In the genomic region with DNA sequence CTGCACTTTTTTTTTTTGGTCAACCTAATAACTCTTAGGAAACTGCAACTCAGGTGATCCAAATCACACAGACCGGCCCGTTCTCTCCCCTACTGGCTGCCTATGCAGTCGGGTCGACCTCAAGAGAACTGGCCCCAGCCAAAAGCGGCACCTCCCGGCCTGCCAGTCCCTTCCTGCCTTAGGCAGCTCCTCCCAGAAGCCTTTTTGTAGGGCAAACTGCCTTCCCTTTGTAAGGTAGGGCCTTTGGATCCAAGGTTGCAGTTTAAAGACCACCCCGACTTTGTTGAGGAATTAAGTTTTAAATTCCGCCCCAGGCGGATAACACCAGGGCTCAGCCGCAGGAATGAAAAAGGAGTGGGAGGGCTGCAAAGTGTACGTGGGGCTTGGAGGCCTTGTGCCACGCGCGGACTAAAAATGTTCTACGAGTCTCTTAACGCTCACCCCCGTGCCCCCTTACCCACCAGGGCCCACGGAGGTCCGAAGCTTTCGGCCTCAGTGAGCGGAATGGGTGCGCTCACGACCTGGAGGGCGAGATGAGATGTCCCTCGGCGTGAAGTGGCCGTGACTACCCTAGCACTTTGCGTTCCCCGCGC, we compare ENCODE assay signal across 8 cellular contexts. TPM values are rescaled to one million over a fixed set of nuclear protein-coding genes. Genes with fewer than 3 reads are reported as not detected.
A peak's percentile ranks its signal among the peaks of the same experiment; 100 is the strongest.
DNase-seq lines count a peak whose midpoint lies in the region; ATAC-seq, FAIRE-seq and TF ChIP-seq lines count a peak whose summit lies in the region.

No MANE protein-coding gene starts in this region.

- no peak overlapping the region for H2BK120ac ChIP-seq in IMR-90 (ENCODE audit: low read depth, low read length)

- peak overlapping the region; percentile 73 for H3K14ac ChIP-seq in IMR-90 (replicated peaks; ENCODE audit: low read depth, low read length)

- peak overlapping the region; percentile 34 for H2BK5ac ChIP-seq in IMR-90 (ENCODE audit: low read depth, low read length, poor library complexity, severe bottlenecking)

- peak overlapping the region; percentile 95 for H2AK9ac ChIP-seq in IMR-90 (replicated peaks; ENCODE audit: low read depth, low read length, poor library complexity)

- TF ChIP-seq POLR2A in IMR-90 (IDR thresholded peaks at IDR 0.05; ENCODE audit: low read depth, low read length) (no peak), ovary (IDR thresholded peaks at IDR 0.05) (no peak)

- peak overlapping the region; percentile 82 for H3K27ac Mint-ChIP-seq in activated CD8-positive, alpha-beta T cell treated with anti-CD3 and anti-CD28 coated beads for 36 hours

- H3K9me3 ChIP-seq in IMR-90 (ENCODE audit: control insufficient read depth, insufficient read depth, low read length): no peaks in the 10 kb centered on the region
- H3K9me3 ChIP-seq in ovary: no peaks in the 10 kb centered on the region

- FAIRE-seq in HTR-8/SVneo (lab: Jason Lieb, UNC): no peak

- no peak for TF ChIP-seq RAD21 in IMR-90 (IDR thresholded peaks at IDR 0.05; ENCODE audit: low read length)

- no TSS peak for BruUV-seq in IMR-90 (replicated peaks; lab: Mats Ljungman, UMichigan)

- H3K27me3 Mint-ChIP-seq in activated CD8-positive, alpha-beta T cell treated with anti-CD3 and anti-CD28 coated beads for 36 hours: no peaks in the 10 kb centered on the region

- H3K27ac ChIP-seq in IMR-90 (ENCODE audit: insufficient read depth, low read length) (peak overlapping the region; percentile 63), ovary (peak overlapping the region; percentile 21 to 22)

- WGBS in IMR-90 (ENCODE audit: extremely low coverage in 2 of 2, insufficient read length in 1 of 2), 2 experiments: 0% methylated on average over 6 of the region's 30 CpGs; no CpG with 5 or more reads in 1 of the 2 experiments
- 1 to 3% (median 1%) methylated on average over 28 to 30 of the region's 30 CpGs for WGBS in ovary, 3 donors

- DNase-seq in IMR-90: no peak
- DNase-seq in activated CD8-positive, alpha-beta T cell treated with anti-CD3 and anti-CD28 coated beads for 36 hours: peak; percentile 28
- peak; percentile 23 for DNase-seq in fibroblast of villous mesenchyme (ENCODE audit: low read depth)
- peak in 1 of 5 donors; percentile 23 for DNase-seq in ovary
- no peak for DNase-seq in HTR-8/SVneo (ENCODE audit: insufficient read length, low spot score)
- DNase-seq in T-helper 9 cell: no peak

- no peaks in the 10 kb centered on the region for H3K9me3 Mint-ChIP-seq in activated CD8-positive, alpha-beta T cell treated with anti-CD3 and anti-CD28 coated beads for 36 hours

- intact Hi-C loops in IMR-90 (cut with micrococcal nuclease): loop anchor here (1.0 to 5.0 kb wide), 2 partner anchors 177 to 341 kb away; no protein-coding TSS in a partner anchor
- intact Hi-C loops in activated CD8-positive, alpha-beta T cell treated with anti-CD3 and anti-CD28 coated beads for 36 hours (cut with micrococcal nuclease): no loop called here
- intact Hi-C loops in ovary (cut with DNase I): loop anchor here in 2 of 4 donors (5.0 to 10.0 kb wide), 2 partner anchors 172 to 174 kb away; partner anchors contain the start of gene PTPRF (in 2 of the 2)

- peak; percentile 6 for ATAC-seq in IMR-90 (ENCODE audit: low read depth)
- ATAC-seq in activated CD8-positive, alpha-beta T cell treated with anti-CD3 and anti-CD28 coated beads for 36 hours: peak; percentile 0
- ATAC-seq in HG02610 (IDR thresholded peaks at IDR 0.05; ENCODE audit: unreplicated experiment): no peak

- peak overlapping the region; percentile 99 for H2AFZ ChIP-seq in IMR-90 (replicated peaks; ENCODE audit: low read length, poor library complexity)

- peaks cover 16% of the 10 kb centered on the region for H3K9me1 ChIP-seq in IMR-90 (ENCODE audit: insufficient read depth, low read length)

- H3K27me3 ChIP-seq in IMR-90 (ENCODE audit: control insufficient read depth, insufficient read depth, low read length): no peaks in the 10 kb centered on the region
- no peaks in the 10 kb centered on the region for H3K27me3 ChIP-seq in ovary

- H3K4me1 ChIP-seq in IMR-90 (ENCODE audit: control insufficient read depth, insufficient read depth, low read length) (peaks cover 11% of the 10 kb centered on the region), ovary (ENCODE audit: insufficient read depth) (peaks cover 3% of the 10 kb centered on the region)

- peak overlapping the region; percentile 93 for H3K4me2 ChIP-seq in IMR-90 (ENCODE audit: low read depth, low read length)

- TF ChIP-seq EP300 in ovary (IDR thresholded peaks at IDR 0.05): no peak

- peaks cover 30% of the 10 kb centered on the region for H3K4me1 Mint-ChIP-seq in activated CD8-positive, alpha-beta T cell treated with anti-CD3 and anti-CD28 coated beads for 36 hours (ENCODE audit: low read depth)

- H3K36me3 ChIP-seq in IMR-90 (ENCODE audit: control insufficient read depth, insufficient read depth, low read length) (peaks cover 22% of the 10 kb centered on the region), ovary (no peaks in the 10 kb centered on the region)

- in situ Hi-C loops in IMR-90 (cut with MboI; ENCODE audit: low sequenced_read_pairs): no loop called here

- peaks cover 16 to 67% of the 10 kb centered on the region in 2 experiments for H3K79me1 ChIP-seq in IMR-90 (ENCODE audit: low read depth in 1 of 2, low read length in 2 of 2)

- peak overlapping the region; percentile 81 for H3K4me3 Mint-ChIP-seq in activated CD8-positive, alpha-beta T cell treated with anti-CD3 and anti-CD28 coated beads for 36 hours

- POLR2A ChIA-PET in IMR-90 (lab: Charles Lee; ENCODE audit: unreplicated experiment): no interaction called here
- POLR2A ChIA-PET in activated CD8-positive, alpha-beta T cell treated with anti-CD3 and anti-CD28 coated beads for 36 hours (lab: Charles Lee): interaction anchor here (0.6 to 3.6 kb wide), 13 partner anchors 10 to 953 kb away, joined by 3 to 24 read pairs (median 4); partner anchors contain the start of gene KDM4A

- H4K20me1 ChIP-seq in IMR-90 (ENCODE audit: insufficient read depth, low read length): peaks cover 19% of the 10 kb centered on the region

- peak overlapping the region; percentile 86 for H3K9ac ChIP-seq in IMR-90 (ENCODE audit: low read depth, low read length)

- peak overlapping the region; percentile 98 for H3K23ac ChIP-seq in IMR-90 (ENCODE audit: low read depth, low read length)

- H2BK20ac ChIP-seq in IMR-90 (ENCODE audit: low read depth, low read length): no peak overlapping the region

- H3K4ac ChIP-seq in IMR-90 (ENCODE audit: low read depth, low read length): peak overlapping the region; percentile 82

- dilution Hi-C loops in IMR-90 (cut with HindIII; ENCODE audit: low sequenced_read_pairs, unreplicated experiment): no loop called here

- no peak overlapping the region for H3K18ac ChIP-seq in IMR-90 (ENCODE audit: low read depth, low read length)

- H4K5ac ChIP-seq in IMR-90 (ENCODE audit: low read depth, low read length): no peak overlapping the region

- 0 out of 2 replicates have a peak overlapping the region, but pooled peaks have one; percentile 22 for H3K56ac ChIP-seq in IMR-90 (ENCODE audit: extremely low read depth, insufficient read depth, low read length)

- H3K4me3 ChIP-seq in GM12875 (ENCODE audit: low read depth, low read length): peak overlapping the region; percentile 94
- peak overlapping the region; percentile 84 for H3K4me3 ChIP-seq in IMR-90 (ENCODE audit: insufficient read depth, low read depth, low read length)
- peak overlapping the region; percentile 74 for H3K4me3 ChIP-seq in fibroblast of villous mesenchyme (ENCODE audit: low read depth, low read length)
- H3K4me3 ChIP-seq in ovary: peak overlapping the region; percentile 82

- CTCF ChIA-PET in IMR-90 (lab: Yijun Ruan, JAX): no interaction called here
- CTCF ChIA-PET in activated CD8-positive, alpha-beta T cell treated with anti-CD3 and anti-CD28 coated beads for 36 hours (lab: Charles Lee): interaction anchor here (0.6 to 1.7 kb wide), 7 partner anchors 9 to 342 kb away, joined by 3 to 6 read pairs (median 3); no protein-coding TSS in a partner anchor

- TF ChIP-seq CTCF in GM12875 (IDR thresholded peaks at IDR 0.05; ENCODE audit: borderline replicate concordance, insufficient read depth, low read depth, low read length): no peak
- TF ChIP-seq CTCF in IMR-90 (conservative IDR thresholded peaks at IDR 0.05; ENCODE audit: low read depth, low read length): no peak
- TF ChIP-seq CTCF in activated CD8-positive, alpha-beta T cell treated with anti-CD3 and anti-CD28 coated beads for 36 hours (IDR thresholded peaks at IDR 0.05): no peak
- no peak for TF ChIP-seq CTCF in fibroblast of villous mesenchyme (IDR thresholded peaks at IDR 0.05; ENCODE audit: insufficient read depth, low read depth, low read length)
- no peak for TF ChIP-seq CTCF in ovary (IDR thresholded peaks at IDR 0.05)

- peak overlapping the region; percentile 69 for H2AK5ac ChIP-seq in IMR-90 (ENCODE audit: low read depth, low read length)

- H2BK15ac ChIP-seq in IMR-90 (ENCODE audit: low read depth, low read length): no peak overlapping the region

- H4K91ac ChIP-seq in IMR-90 (ENCODE audit: insufficient read depth, low read depth, low read length): no peak overlapping the region; the same call in 1 of the 2 replicates

- peaks cover 34% of the 10 kb centered on the region for H3K36me3 Mint-ChIP-seq in activated CD8-positive, alpha-beta T cell treated with anti-CD3 and anti-CD28 coated beads for 36 hours (ENCODE audit: low read depth)

- H4K8ac ChIP-seq in IMR-90 (ENCODE audit: low read depth in 2 of 2, low read length in 2 of 2): peak overlapping the region; percentile 33 to 44; a peak in 2 of 4 replicates

TF ChIP-seq in IMR-90, 13 proteins besides CTCF, POLR2A, EP300 and RAD21:
- TF ChIP-seq FOS (IDR thresholded peaks at IDR 0.05; ENCODE audit: low read depth, low read length): no peak
- no peak for TF ChIP-seq RFX5 (IDR thresholded peaks at IDR 0.05; ENCODE audit: low read depth, low read length)

RNA-seq across cellular contexts. Expression of gene ST3GAL3, which starts 0.6 kb away (rescaled TPM):
- 10.3 and 12.0 TPM in 2 replicates for total RNA-seq in IMR-90 (2012; rRNA removed)
- 14.8 and 16.3 TPM in 2 replicates for polyA plus RNA-seq in IMR-90 (2012; rRNA removed)
- 17.5 and 28.5 TPM in 2 replicates for polyA plus RNA-seq in IMR-90 (2012; cell fraction: cytosol; rRNA removed)
- 25.8 and 30.3 TPM in 2 replicates for polyA plus RNA-seq in IMR-90 (2012; cell fraction: nucleus; rRNA removed; ENCODE audit: low replicate concordance)
- total RNA-seq in activated CD8-positive, alpha-beta T cell treated with anti-CD3 and anti-CD28 coated beads for 36 hours: 10 to 100 TPM; 14.5 to 20.0 TPM
- total RNA-seq in fibroblast of villous mesenchyme: 16.8 and 17.4 TPM in 2 replicates
- 10 to 100 TPM; 11.4 to 40.4 (median 27.1) TPM for total RNA-seq in ovary
- polyA plus RNA-seq in ovary: 10 to 100 TPM; 18.5 to 43.3 TPM

RNA-seq across cellular contexts. Expression of gene KDM4A, which starts 56.7 kb away (rescaled TPM):
- 41.1 and 47.3 TPM in 2 replicates for total RNA-seq in IMR-90 (2012; rRNA removed)
- polyA plus RNA-seq in IMR-90 (2012; rRNA removed): 21.1 and 23.8 TPM in 2 replicates
- polyA plus RNA-seq in IMR-90 (2012; cell fraction: cytosol; rRNA removed): 9.6 and 14.6 TPM in 2 replicates
- 13.8 and 34.2 TPM in 2 replicates for polyA plus RNA-seq in IMR-90 (2012; cell fraction: nucleus; rRNA removed; ENCODE audit: low replicate concordance)
- 10 to 100 TPM; 31.0 to 34.0 TPM for total RNA-seq in activated CD8-positive, alpha-beta T cell treated with anti-CD3 and anti-CD28 coated beads for 36 hours
- 43.2 and 52.7 TPM in 2 replicates for total RNA-seq in fibroblast of villous mesenchyme
- total RNA-seq in ovary: 10 to 100 TPM; 23.1 to 48.5 (median 34.3) TPM
- polyA plus RNA-seq in ovary: 10 to 100 TPM; 16.5 to 42.8 TPM

Comparison
In these comparisons a context has a peak if more than half of its experiments do, and no peak if none do; other contexts are left out.
1. DNase-seq: peak in activated CD8-positive, alpha-beta T cell treated with anti-CD3 and anti-CD28 coated beads for 36 hours (single experiment) and fibroblast of villous mesenchyme (single experiment); none in IMR-90 (single experiment), HTR-8/SVneo (single experiment) and T-helper 9 cell (single experiment).
2. Peak in every context shown above with its lines, with median percentiles within 50 percentile points of each other: H3K4me3 ChIP-seq.